In genomic region chr19:17323973-17324327, GRCh38 we compare ENCODE assay signal across 19 cellular contexts. TPM values are rescaled to one million over a fixed set of nuclear protein-coding genes. Genes with fewer than 3 reads are reported as not detected.
DNase-seq lines count a peak whose midpoint lies in the region; ATAC-seq and TF ChIP-seq lines count a peak whose summit lies in the region.
"Had no signal": no experiment of that assay in that cellular context is flagged by ENCODE, and none has a peak within 500 bp of the region (broad histone marks: within the 10 kb centered on the region; RNA-seq: fewer than 3 reads in every experiment).

No MANE protein-coding gene starts in this region.

- peaks cover 11% of the 10 kb centered on the region; the same call in 1 of the 2 replicates for H3K27me3 ChIP-seq in BLaER1

- H3K4me3 ChIP-seq in BLaER1, result peak overlapping the region; percentile 57; the same call in 1 of the 2 replicates
- H3K4me3 ChIP-seq: mucosa of descending colon had no signal

- no peak for TF ChIP-seq CTCF in GM10266 (IDR thresholded peaks at IDR 0.05; ENCODE audit: control insufficient read depth, insufficient read depth, low read depth, missing control alignments)

- H3K27me3 Mint-ChIP-seq in activated naive CD8-positive, alpha-beta T cell treated with anti-CD3 and anti-CD28 coated beads for 36 hours, result no peaks in the 10 kb centered on the region
- H3K27me3 Mint-ChIP-seq in naive thymus-derived CD8-positive, alpha-beta T cell, result no peaks in the 10 kb centered on the region
- H3K27me3 Mint-ChIP-seq in T-helper 2 cell treated with Interferon-gamma antibody and Interleukin-4, amounts not matched to agents 5 μg/mL and 100 μg/mL, for 36 hours (ENCODE audit: low read depth), result no peaks in the 10 kb centered on the region

- DNase-seq in GM10266 (ENCODE audit: extremely low spot score) (peak; percentile 49), GM19240 (ENCODE audit: insufficient read length, low spot score) (no peak)
- peak; percentile 42 for DNase-seq in activated naive CD8-positive, alpha-beta T cell treated with anti-CD3 and anti-CD28 coated beads for 36 hours
- DNase-seq in naive thymus-derived CD8-positive, alpha-beta T cell, result peak in 2 of 10 donors; percentile 24 to 67
- no peak for DNase-seq in T-helper 2 cell treated with Interferon-gamma antibody and Interleukin-4, amounts not matched to agents 5 μg/mL and 100 μg/mL, for 36 hours (ENCODE audit: low spot score)
- DNase-seq: activated effector memory CD4-positive, alpha-beta T cell treated with anti-CD3 and anti-CD28 coated beads, Interleukin-2, amount 50 U/mL, for 16 hours; erythroblast; GF-D8; Kasumi-1; NCI-H2171 treated with DMSO at 0.1 percent for 48 hours; NCI-H82 had no signal

- peaks cover 4% of the 10 kb centered on the region for H3K4me1 Mint-ChIP-seq in activated naive CD8-positive, alpha-beta T cell treated with anti-CD3 and anti-CD28 coated beads for 36 hours
- H3K4me1 Mint-ChIP-seq in naive thymus-derived CD8-positive, alpha-beta T cell, result peaks cover 1 to 15% (median 12%) of the 10 kb centered on the region in 4 donors
- no peaks in the 10 kb centered on the region for H3K4me1 Mint-ChIP-seq in T-helper 2 cell treated with Interferon-gamma antibody and Interleukin-4, amounts not matched to agents 5 μg/mL and 100 μg/mL, for 36 hours (ENCODE audit: low read depth)

- ATAC-seq in naive thymus-derived CD8-positive, alpha-beta T cell, result peak; percentile 28 to 32
- ATAC-seq in GM18858 (IDR thresholded peaks at IDR 0.05; ENCODE audit: unreplicated experiment), result no peak
- ATAC-seq: gastroesophageal sphincter, left lobe of liver, mucosa of descending colon, right cardiac atrium had no signal

- peaks cover 50% of the 10 kb centered on the region for H3K36me3 ChIP-seq in BLaER1

- no peak overlapping the region for H3K4me3 Mint-ChIP-seq in activated naive CD8-positive, alpha-beta T cell treated with anti-CD3 and anti-CD28 coated beads for 36 hours
- peak overlapping the region in 2 of 10 donors; percentile 47 to 58 for H3K4me3 Mint-ChIP-seq in naive thymus-derived CD8-positive, alpha-beta T cell
- H3K4me3 Mint-ChIP-seq in T-helper 2 cell treated with Interferon-gamma antibody and Interleukin-4, amounts not matched to agents 5 μg/mL and 100 μg/mL, for 36 hours, result no peak overlapping the region

- peaks cover 3% of the 10 kb centered on the region for H3K36me3 Mint-ChIP-seq in activated naive CD8-positive, alpha-beta T cell treated with anti-CD3 and anti-CD28 coated beads for 36 hours
- peaks cover 0 to 28% (median 3%) of the 10 kb centered on the region in 3 donors for H3K36me3 Mint-ChIP-seq in naive thymus-derived CD8-positive, alpha-beta T cell
- peaks cover 20% of the 10 kb centered on the region for H3K36me3 Mint-ChIP-seq in T-helper 2 cell treated with Interferon-gamma antibody and Interleukin-4, amounts not matched to agents 5 μg/mL and 100 μg/mL, for 36 hours (ENCODE audit: low read depth)

- H3K9ac ChIP-seq in BLaER1, result peak overlapping the region; percentile 64; the same call in 1 of the 2 replicates

- H3K9me3 Mint-ChIP-seq in activated naive CD8-positive, alpha-beta T cell treated with anti-CD3 and anti-CD28 coated beads for 36 hours, result no peaks in the 10 kb centered on the region
- H3K9me3 Mint-ChIP-seq in naive thymus-derived CD8-positive, alpha-beta T cell, result no peaks in the 10 kb centered on the region
- no peaks in the 10 kb centered on the region for H3K9me3 Mint-ChIP-seq in T-helper 2 cell treated with Interferon-gamma antibody and Interleukin-4, amounts not matched to agents 5 μg/mL and 100 μg/mL, for 36 hours

- H3K4me1 ChIP-seq in BLaER1, result peaks cover 60% of the 10 kb centered on the region

- no peak overlapping the region for H3K27ac Mint-ChIP-seq in activated naive CD8-positive, alpha-beta T cell treated with anti-CD3 and anti-CD28 coated beads for 36 hours
- H3K27ac Mint-ChIP-seq in naive thymus-derived CD8-positive, alpha-beta T cell, result peak overlapping the region in 1 of 10 donors; percentile 63
- no peak overlapping the region for H3K27ac Mint-ChIP-seq in T-helper 2 cell treated with Interferon-gamma antibody and Interleukin-4, amounts not matched to agents 5 μg/mL and 100 μg/mL, for 36 hours

- H4K20me1 ChIP-seq in BLaER1, result peaks cover 38% of the 10 kb centered on the region

- H3K4me2 ChIP-seq in BLaER1, result peak overlapping the region; percentile 94

- H3K27ac ChIP-seq in BLaER1, result peak overlapping the region; percentile 46; the same call in 1 of the 2 replicates
- H3K27ac ChIP-seq: neutrophil, VCaP had no signal

- H3K9me3 ChIP-seq in BLaER1, result no peaks in the 10 kb centered on the region
- H3K9me3 ChIP-seq: gastroesophageal sphincter, mucosa of descending colon, neutrophil had no signal

- POLR2A ChIA-PET in naive thymus-derived CD8-positive, alpha-beta T cell (lab: Charles Lee), result interaction anchor here (1.8 kb wide), 1 partner anchor 15 kb away, joined by 8 read pairs; the partner anchor contains the start of gene DDA1

RNA-seq across cellular contexts. Expression of gene ANO8, which starts 10.7 kb away (rescaled TPM):
- 1 to 10 TPM; 2.5 to 2.7 TPM for total RNA-seq in activated naive CD8-positive, alpha-beta T cell treated with anti-CD3 and anti-CD28 coated beads for 36 hours
- total RNA-seq in naive thymus-derived CD8-positive, alpha-beta T cell, result 10 to 100 TPM; 15.7 to 18.4 TPM
- under 1 TPM; 0.08 to 0.29 (median 0.20) TPM for polyA plus RNA-seq in naive thymus-derived CD8-positive, alpha-beta T cell

RNA-seq across cellular contexts. Expression of gene GTPBP3, which starts 13.4 kb away (rescaled TPM):
- total RNA-seq in activated naive CD8-positive, alpha-beta T cell treated with anti-CD3 and anti-CD28 coated beads for 36 hours, result 10 to 100 TPM; 49.0 to 49.6 TPM
- total RNA-seq in naive thymus-derived CD8-positive, alpha-beta T cell, result 10 to 100 TPM; 51.4 to 55.6 TPM
- 10 to 100 TPM in 2 of 3 donors, 1 to 10 TPM in 1; 6.6 to 13.6 (median 10.3) TPM for polyA plus RNA-seq in naive thymus-derived CD8-positive, alpha-beta T cell

RNA-seq across cellular contexts. Expression of gene DDA1, which starts 14.6 kb away (rescaled TPM):
- total RNA-seq in activated naive CD8-positive, alpha-beta T cell treated with anti-CD3 and anti-CD28 coated beads for 36 hours, result 10 to 100 TPM; 41.0 to 43.6 TPM
- total RNA-seq in naive thymus-derived CD8-positive, alpha-beta T cell, result 10 to 100 TPM; 31.2 to 32.2 TPM
- polyA plus RNA-seq in naive thymus-derived CD8-positive, alpha-beta T cell, result 10 to 100 TPM; 23.7 to 32.6 (median 23.9) TPM

RNA-seq across cellular contexts. Expression of gene MRPL34, which starts 18.3 kb away (rescaled TPM):
- total RNA-seq in activated naive CD8-positive, alpha-beta T cell treated with anti-CD3 and anti-CD28 coated beads for 36 hours, result 100 to 1,000 TPM; 122 to 128 TPM
- total RNA-seq in naive thymus-derived CD8-positive, alpha-beta T cell, result 10 to 100 TPM; 69.3 to 71.1 TPM
- polyA plus RNA-seq in naive thymus-derived CD8-positive, alpha-beta T cell, result 100 to 1,000 TPM; 216 to 221 (median 221) TPM

RNA-seq across cellular contexts. Expression of gene ABHD8, which starts 20.7 kb away (rescaled TPM):
- 1 to 10 TPM; 4.1 to 4.9 TPM for total RNA-seq in activated naive CD8-positive, alpha-beta T cell treated with anti-CD3 and anti-CD28 coated beads for 36 hours
- total RNA-seq in naive thymus-derived CD8-positive, alpha-beta T cell, result 10 to 100 TPM; 10.4 TPM
- polyA plus RNA-seq in naive thymus-derived CD8-positive, alpha-beta T cell, result 1 to 10 TPM; 6.4 to 9.2 (median 9.0) TPM

Comparison
In these comparisons a context has a peak if more than half of its experiments do, and no peak if none do; other contexts are left out.
1. DNase-seq: peak in GM10266 (single experiment) and activated naive CD8-positive, alpha-beta T cell treated with anti-CD3 and anti-CD28 coated beads for 36 hours (single experiment); none in GM19240 (single experiment) and T-helper 2 cell treated with Interferon-gamma antibody and Interleukin-4, amounts not matched to agents 5 μg/mL and 100 μg/mL, for 36 hours (single experiment).
2. RNA of gene ANO8, which starts 10.7 kb away (total RNA-seq): 15.7 to 18.4 TPM in naive thymus-derived CD8-positive, alpha-beta T cell; 2.5 to 2.7 TPM in activated naive CD8-positive, alpha-beta T cell treated with anti-CD3 and anti-CD28 coated beads for 36 hours; every median in the first group is over 4 times any median in the second.